1 cellular context compared by ENCODE assay signal in genomic region chr20:62411479-62412193, GRCh38.
TF ChIP-seq lines count a peak whose summit lies in the region.

No MANE protein-coding gene starts in this region.

TF ChIP-seq in HepG2, 621 proteins besides CTCF, POLR2A, EP300 and RAD21 (continued from another document and continues in another):
- TF ChIP-seq DNMT1 (CRISPR knock-in tag; IDR thresholded peaks at IDR 0.05) (no peak; the same call in 1 of the 2 replicates), SPEN (CRISPR knock-in tag; IDR thresholded peaks at IDR 0.05; ENCODE audit: low read depth) (peak; percentile 50), ZNF142 (CRISPR knock-in tag; IDR thresholded peaks at IDR 0.05) (no peak), ZNF574 (CRISPR knock-in tag; IDR thresholded peaks at IDR 0.05) (no peak; the same call in 1 of the 2 replicates), SIN3A (IDR thresholded peaks at IDR 0.05; ENCODE audit: borderline replicate concordance, low read depth, low read length) (no peak), NFYC (CRISPR knock-in tag; IDR thresholded peaks at IDR 0.05) (0 out of 2 replicates have a peak, but pooled peaks have one; percentile 28), FOXP4 (CRISPR knock-in tag; IDR thresholded peaks at IDR 0.05) (no peak), SP140L (CRISPR knock-in tag; IDR thresholded peaks at IDR 0.05; ENCODE audit: borderline replicate concordance) (no peak; the same call in 1 of the 2 replicates), GABPB1 (CRISPR knock-in tag; IDR thresholded peaks at IDR 0.05) (peak; percentile 74; the same call in 1 of the 2 replicates), ZNF101 (CRISPR knock-in tag; IDR thresholded peaks at IDR 0.05; ENCODE audit: borderline replicate concordance, low read depth) (peak; percentile 22; the same call in 1 of the 2 replicates), LCORL (IDR thresholded peaks at IDR 0.05) (no peak), LCORL (CRISPR knock-in tag; IDR thresholded peaks at IDR 0.05) (no peak), E2F2 (CRISPR knock-in tag; IDR thresholded peaks at IDR 0.05; ENCODE audit: borderline replicate concordance) (peak; percentile 85; the same call in 1 of the 2 replicates), ZNF782 (CRISPR knock-in tag; IDR thresholded peaks at IDR 0.05; ENCODE audit: borderline replicate concordance) (no peak), KDM5B (CRISPR knock-in tag; IDR thresholded peaks at IDR 0.05; ENCODE audit: borderline replicate concordance) (peak; percentile 72), NR2F1 (CRISPR knock-in tag; IDR thresholded peaks at IDR 0.05) (no peak; a peak in 2 of 4 replicates), NCOA2 (CRISPR knock-in tag; IDR thresholded peaks at IDR 0.05) (peak; percentile 79), PLSCR1 (CRISPR knock-in tag; IDR thresholded peaks at IDR 0.05; ENCODE audit: borderline replicate concordance) (no peak), IRX3 (CRISPR knock-in tag; IDR thresholded peaks at IDR 0.05; ENCODE audit: borderline replicate concordance, low read depth) (peak; percentile 88), NR2C2 (CRISPR knock-in tag; IDR thresholded peaks at IDR 0.05; ENCODE audit: borderline replicate concordance) (peak; percentile 41; the same call in 1 of the 2 replicates), ZNF674 (CRISPR knock-in tag; IDR thresholded peaks at IDR 0.05; ENCODE audit: low read depth) (no peak)
- TF ChIP-seq, protein P1, sequence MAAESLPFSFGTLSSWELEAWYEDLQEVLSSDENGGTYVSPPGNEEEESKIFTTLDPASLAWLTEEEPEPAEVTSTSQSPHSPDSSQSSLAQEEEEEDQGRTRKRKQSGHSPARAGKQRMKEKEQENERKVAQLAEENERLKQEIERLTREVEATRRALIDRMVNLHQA (CRISPR knock-in tag; IDR thresholded peaks at IDR 0.05) = no peak
- TF ChIP-seq, protein P2, sequence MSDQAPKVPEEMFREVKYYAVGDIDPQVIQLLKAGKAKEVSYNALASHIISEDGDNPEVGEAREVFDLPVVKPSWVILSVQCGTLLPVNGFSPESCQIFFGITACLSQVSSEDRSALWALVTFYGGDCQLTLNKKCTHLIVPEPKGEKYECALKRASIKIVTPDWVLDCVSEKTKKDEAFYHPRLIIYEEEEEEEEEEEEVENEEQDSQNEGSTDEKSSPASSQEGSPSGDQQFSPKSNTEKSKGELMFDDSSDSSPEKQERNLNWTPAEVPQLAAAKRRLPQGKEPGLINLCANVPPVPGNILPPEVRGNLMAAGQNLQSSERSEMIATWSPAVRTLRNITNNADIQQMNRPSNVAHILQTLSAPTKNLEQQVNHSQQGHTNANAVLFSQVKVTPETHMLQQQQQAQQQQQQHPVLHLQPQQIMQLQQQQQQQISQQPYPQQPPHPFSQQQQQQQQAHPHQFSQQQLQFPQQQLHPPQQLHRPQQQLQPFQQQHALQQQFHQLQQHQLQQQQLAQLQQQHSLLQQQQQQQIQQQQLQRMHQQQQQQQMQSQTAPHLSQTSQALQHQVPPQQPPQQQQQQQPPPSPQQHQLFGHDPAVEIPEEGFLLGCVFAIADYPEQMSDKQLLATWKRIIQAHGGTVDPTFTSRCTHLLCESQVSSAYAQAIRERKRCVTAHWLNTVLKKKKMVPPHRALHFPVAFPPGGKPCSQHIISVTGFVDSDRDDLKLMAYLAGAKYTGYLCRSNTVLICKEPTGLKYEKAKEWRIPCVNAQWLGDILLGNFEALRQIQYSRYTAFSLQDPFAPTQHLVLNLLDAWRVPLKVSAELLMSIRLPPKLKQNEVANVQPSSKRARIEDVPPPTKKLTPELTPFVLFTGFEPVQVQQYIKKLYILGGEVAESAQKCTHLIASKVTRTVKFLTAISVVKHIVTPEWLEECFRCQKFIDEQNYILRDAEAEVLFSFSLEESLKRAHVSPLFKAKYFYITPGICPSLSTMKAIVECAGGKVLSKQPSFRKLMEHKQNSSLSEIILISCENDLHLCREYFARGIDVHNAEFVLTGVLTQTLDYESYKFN (CRISPR knock-in tag; conservative IDR thresholded peaks at IDR 0.05) = peak; percentile 87
- TF ChIP-seq, protein P3, sequence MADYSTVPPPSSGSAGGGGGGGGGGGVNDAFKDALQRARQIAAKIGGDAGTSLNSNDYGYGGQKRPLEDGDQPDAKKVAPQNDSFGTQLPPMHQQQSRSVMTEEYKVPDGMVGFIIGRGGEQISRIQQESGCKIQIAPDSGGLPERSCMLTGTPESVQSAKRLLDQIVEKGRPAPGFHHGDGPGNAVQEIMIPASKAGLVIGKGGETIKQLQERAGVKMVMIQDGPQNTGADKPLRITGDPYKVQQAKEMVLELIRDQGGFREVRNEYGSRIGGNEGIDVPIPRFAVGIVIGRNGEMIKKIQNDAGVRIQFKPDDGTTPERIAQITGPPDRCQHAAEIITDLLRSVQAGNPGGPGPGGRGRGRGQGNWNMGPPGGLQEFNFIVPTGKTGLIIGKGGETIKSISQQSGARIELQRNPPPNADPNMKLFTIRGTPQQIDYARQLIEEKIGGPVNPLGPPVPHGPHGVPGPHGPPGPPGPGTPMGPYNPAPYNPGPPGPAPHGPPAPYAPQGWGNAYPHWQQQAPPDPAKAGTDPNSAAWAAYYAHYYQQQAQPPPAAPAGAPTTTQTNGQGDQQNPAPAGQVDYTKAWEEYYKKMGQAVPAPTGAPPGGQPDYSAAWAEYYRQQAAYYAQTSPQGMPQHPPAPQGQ (CRISPR knock-in tag; IDR thresholded peaks at IDR 0.05; ENCODE audit: borderline replicate concordance) = no peak; the same call in 1 of the 2 replicates
- TF ChIP-seq, protein P4, sequence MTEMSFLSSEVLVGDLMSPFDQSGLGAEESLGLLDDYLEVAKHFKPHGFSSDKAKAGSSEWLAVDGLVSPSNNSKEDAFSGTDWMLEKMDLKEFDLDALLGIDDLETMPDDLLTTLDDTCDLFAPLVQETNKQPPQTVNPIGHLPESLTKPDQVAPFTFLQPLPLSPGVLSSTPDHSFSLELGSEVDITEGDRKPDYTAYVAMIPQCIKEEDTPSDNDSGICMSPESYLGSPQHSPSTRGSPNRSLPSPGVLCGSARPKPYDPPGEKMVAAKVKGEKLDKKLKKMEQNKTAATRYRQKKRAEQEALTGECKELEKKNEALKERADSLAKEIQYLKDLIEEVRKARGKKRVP (CRISPR knock-in tag; IDR thresholded peaks at IDR 0.05) = no peak
- TF ChIP-seq, protein P5, sequence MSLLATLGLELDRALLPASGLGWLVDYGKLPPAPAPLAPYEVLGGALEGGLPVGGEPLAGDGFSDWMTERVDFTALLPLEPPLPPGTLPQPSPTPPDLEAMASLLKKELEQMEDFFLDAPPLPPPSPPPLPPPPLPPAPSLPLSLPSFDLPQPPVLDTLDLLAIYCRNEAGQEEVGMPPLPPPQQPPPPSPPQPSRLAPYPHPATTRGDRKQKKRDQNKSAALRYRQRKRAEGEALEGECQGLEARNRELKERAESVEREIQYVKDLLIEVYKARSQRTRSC (CRISPR knock-in tag; IDR thresholded peaks at IDR 0.05; ENCODE audit: low read depth) = no peak
